Comparison of ENCODE assay signal across 9 cellular contexts in genomic region chr4:154444958-154445357, GRCh38. TPM values are rescaled to one million over a fixed set of nuclear protein-coding genes. Genes with fewer than 3 reads are reported as not detected.
"Had no signal": no experiment of that assay in that cellular context is flagged by ENCODE, and none has a peak within 500 bp of the region (broad histone marks: within the 10 kb centered on the region; RNA-seq: fewer than 3 reads in every experiment).

No MANE protein-coding gene starts in this region.

- FAIRE-seq: G401.6, GM12878, GM12891, GM12892, GM18507, GM19239 had no signal

- ATAC-seq: GM12878 had no signal

- H3K4me3 ChIP-seq: GM12878 had no signal

- DNase-seq: GDM1, GF-D8 had no signal

RNA-seq across cellular contexts. Expression of gene DCHS2, which starts 46.6 kb away (rescaled TPM):
- total RNA-seq: G401 had no signal
